12 cellular contexts compared by ENCODE assay signal in the genomic region with DNA sequence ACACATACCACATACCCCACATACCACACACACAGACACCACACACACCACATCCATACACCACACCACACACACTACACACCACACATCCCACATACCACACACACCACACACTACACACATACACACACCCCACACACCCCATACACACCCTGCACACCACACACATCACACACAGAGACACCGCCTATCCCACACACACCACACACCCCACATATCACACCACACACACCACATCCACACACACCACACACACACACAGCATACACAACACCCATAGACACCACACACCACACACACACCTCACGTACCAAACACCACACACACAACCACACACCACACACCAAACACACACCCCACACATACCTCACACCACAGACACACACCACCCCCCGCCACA.
"Had no signal": no experiment of that assay in that cellular context is flagged by ENCODE, and none has a peak within 500 bp of the region (broad histone marks: within the 10 kb centered on the region; RNA-seq: fewer than 3 reads in every experiment).

No MANE protein-coding gene starts in this region.

- H3K9me3 ChIP-seq: SJCRH30, thyroid gland had no signal

- H3K4me3 ChIP-seq: gastroesophageal sphincter, lower lobe of right lung, SJCRH30, thyroid gland had no signal

- DNase-seq: activated CD4-positive, alpha-beta T cell treated with anti-CD3 and anti-CD28 coated beads, Interleukin-2, amount 50 U/mL, for 48 hours; activated naive CD4-positive, alpha-beta T cell treated with Interleukin-2 at 50 U/mL for 16 hours; left colon; lower lobe of right lung; midbrain; SJCRH30; stimulated activated CD4-positive, alpha-beta T cell treated with anti-CD3 and anti-CD28 coated beads, Interleukin-2, amount 100 ng/mL, for 48 hours; stimulated activated naive B cell treated with anti-CD40 and anti-IgM and Interleukin-4, amounts not matched to agents 10 μg/mL and 1 μg/mL and 100 μg/mL, for 72 hours; T-helper 9 cell; thyroid gland had no signal

- H3K27ac ChIP-seq: gastroesophageal sphincter, lower lobe of right lung, SJCRH30, thyroid gland had no signal

- H3K4me3 Mint-ChIP-seq: stimulated activated naive B cell treated with anti-CD40 and anti-IgM and Interleukin-4, amounts not matched to agents 10 μg/mL and 1 μg/mL and 100 μg/mL, for 72 hours had no signal

- H3K4me1 ChIP-seq: gastroesophageal sphincter, lower lobe of right lung, SJCRH30, thyroid gland had no signal

- H3K36me3 ChIP-seq: gastroesophageal sphincter, lower lobe of right lung, SJCRH30, thyroid gland had no signal

- FAIRE-seq: colon had no signal

- ATAC-seq: gastroesophageal sphincter; left colon; stimulated activated naive B cell treated with anti-CD40 and anti-IgM and Interleukin-4, amounts not matched to agents 10 μg/mL and 1 μg/mL and 100 μg/mL, for 72 hours had no signal

- H3K27ac Mint-ChIP-seq: stimulated activated naive B cell treated with anti-CD40 and anti-IgM and Interleukin-4, amounts not matched to agents 10 μg/mL and 1 μg/mL and 100 μg/mL, for 72 hours had no signal

- H3K27me3 ChIP-seq: thyroid gland had no signal
